Comparison of ENCODE assay signal across 36 cellular contexts in the genomic region with DNA sequence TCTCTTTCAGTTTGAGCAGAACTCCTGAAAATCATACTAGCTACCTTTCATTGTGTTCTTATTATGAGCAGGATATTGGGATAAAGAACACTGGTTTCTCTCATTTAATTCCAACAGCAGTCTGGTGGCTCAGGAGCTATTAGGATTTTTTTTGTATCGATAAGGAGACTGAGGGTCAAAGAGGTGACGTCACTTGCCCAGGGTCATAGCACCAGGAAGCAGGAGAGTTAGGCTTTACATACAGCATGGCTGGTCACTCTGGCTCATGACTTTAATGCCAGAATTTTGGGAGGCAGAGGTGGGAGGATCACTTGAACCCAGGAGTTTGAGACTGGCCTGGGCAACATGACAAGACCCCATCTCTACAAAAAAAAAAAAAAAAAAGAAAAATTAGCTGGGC.
"Had no signal": no experiment of that assay in that cellular context is flagged by ENCODE, and none has a peak within 500 bp of the region (broad histone marks: within the 10 kb centered on the region; RNA-seq: fewer than 3 reads in every experiment).

No MANE protein-coding gene starts in this region.

- H3K9me3 ChIP-seq: MG63 had no signal

- H3K27me3 ChIP-seq: MG63 had no signal

- H3K36me3 ChIP-seq: MG63 had no signal

- H3K4me3 ChIP-seq: MG63 had no signal

- H3K4me2 ChIP-seq: KMS-11 had no signal

- H3K9ac ChIP-seq: KMS-11 had no signal

- DNase-seq: Karpas-422, Kasumi-1, KG1, MG63, MM.1S, MV-4-11, NCI-H1048, NCI-H1092, NCI-H1092 treated with DMSO at 0.1 percent for 48 hours, NCI-H1105, NCI-H1105 treated with DMSO at 0.1 percent for 48 hours, NCI-H1417, NCI-H1417 treated with DMSO at 0.1 percent for 48 hours, NCI-H1436, NCI-H1436 treated with DMSO at 0.1 percent for 48 hours, NCI-H146, NCI-H1694, NCI-H1694 treated with DMSO at 0.1 percent for 48 hours, NCI-H187, NCI-H187 treated with DMSO at 0.1 percent for 48 hours, NCI-H1930, NCI-H2029, NCI-H2029 treated with DMSO at 0.1 percent for 48 hours, NCI-H2081, NCI-H2081 treated with DMSO at 0.1 percent for 48 hours, NCI-H2107, NCI-H2171, NCI-H2171 treated with DMSO at 0.1 percent for 48 hours, NCI-H2227 treated with DMSO at 0.1 percent for 48 hours, NCI-H226, NCI-H345, NCI-H446, NCI-H446 treated with DMSO at 0.1 percent for 48 hours, NCI-H510A, NCI-H510A treated with DMSO at 0.1 percent for 48 hours had no signal

- H3K27ac ChIP-seq: KMS-11 had no signal
